20 cellular contexts compared by ENCODE assay signal in the genomic region with DNA sequence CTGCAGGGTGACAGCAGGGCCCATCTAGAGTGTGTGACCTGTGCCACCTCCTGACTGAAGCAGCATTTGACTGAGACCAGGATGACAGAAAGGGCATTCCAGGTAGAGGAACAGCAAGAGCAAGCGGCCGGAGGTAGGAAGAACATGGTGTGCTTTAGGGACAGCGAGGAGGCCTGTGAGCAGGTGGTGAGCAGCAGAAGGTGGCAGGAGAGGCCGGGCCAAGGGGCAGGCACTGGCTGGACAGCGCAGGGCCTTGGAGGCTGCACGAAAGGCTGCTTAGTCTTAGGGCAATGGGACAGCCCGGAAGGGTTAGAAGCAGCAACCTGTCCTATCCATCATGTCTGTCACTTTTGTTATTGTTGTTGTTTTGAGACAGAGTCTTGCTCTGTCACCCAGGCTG. TPM values are rescaled to one million over a fixed set of nuclear protein-coding genes. Genes with fewer than 3 reads are reported as not detected.
DNase-seq lines count a peak whose midpoint lies in the region; ATAC-seq and TF ChIP-seq lines count a peak whose summit lies in the region.
"Had no signal": no experiment of that assay in that cellular context is flagged by ENCODE, and none has a peak within 500 bp of the region (broad histone marks: within the 10 kb centered on the region; RNA-seq: fewer than 3 reads in every experiment).

No MANE protein-coding gene starts in this region.

- H3K9me3 ChIP-seq in IMR-90 (ENCODE audit: control insufficient read depth, insufficient read depth, low read length) = peaks cover 7% of the 10 kb centered on the region
- peaks cover 0 to 7% of the 10 kb centered on the region in 2 donors for H3K9me3 ChIP-seq in neuronal stem cell (replicated peaks in 1 of 2; ENCODE audit: control insufficient read depth in 2 of 2, insufficient read depth in 1 of 2, low read depth in 1 of 2, low read length in 2 of 2)
- no peaks in the 10 kb centered on the region for H3K9me3 ChIP-seq in gastrocnemius medialis
- H3K9me3 ChIP-seq: BE2C had no signal

- H3K4me3 Mint-ChIP-seq in dendritic cell treated with granulocyte-macrophage colony-stimulating factor and Interleukin-4, amounts not matched to agents 40 ng/mL and 50 ng/mL, for 4 days = no peak overlapping the region
- H3K4me3 Mint-ChIP-seq: CD4-positive, CD25-positive, alpha-beta regulatory T cell had no signal

- H3K4me1 Mint-ChIP-seq in dendritic cell treated with granulocyte-macrophage colony-stimulating factor and Interleukin-4, amounts not matched to agents 40 ng/mL and 50 ng/mL, for 4 days (ENCODE audit: low read depth) = peaks cover 93% of the 10 kb centered on the region

- H4K8ac ChIP-seq in IMR-90 (ENCODE audit: low read depth in 2 of 2, low read length in 2 of 2) (no peak overlapping the region), neuronal stem cell (ENCODE audit: low read depth, low read length) (no peak overlapping the region)

- no peak overlapping the region for H2AK9ac ChIP-seq in IMR-90 (replicated peaks; ENCODE audit: low read depth, low read length, poor library complexity)

- no peak overlapping the region for H3K4ac ChIP-seq in IMR-90 (ENCODE audit: low read depth, low read length)
- no peak overlapping the region for H3K4ac ChIP-seq in neuronal stem cell (ENCODE audit: low read length)

- H2BK5ac ChIP-seq in IMR-90 (ENCODE audit: low read depth, low read length, poor library complexity, severe bottlenecking) = no peak overlapping the region
- H2BK5ac ChIP-seq in neuronal stem cell (ENCODE audit: low read length) = no peak overlapping the region

- H2AFZ ChIP-seq in IMR-90 (replicated peaks; ENCODE audit: low read length, poor library complexity) (no peak overlapping the region), neuronal stem cell (ENCODE audit: low read length) (no peak overlapping the region)
- H2AFZ ChIP-seq: GM23248 had no signal

- no peak overlapping the region for H2BK20ac ChIP-seq in IMR-90 (ENCODE audit: low read depth, low read length)

- H2BK15ac ChIP-seq in IMR-90 (ENCODE audit: low read depth, low read length) (no peak overlapping the region), neuronal stem cell (ENCODE audit: low read length) (peak overlapping the region; percentile 83)

- H3K27me3 ChIP-seq in IMR-90 (ENCODE audit: control insufficient read depth, insufficient read depth, low read length) (peaks cover 11% of the 10 kb centered on the region; the same call in 1 of the 2 replicates), neuronal stem cell (ENCODE audit: control insufficient read depth in 3 of 3, insufficient read depth in 3 of 3, low read depth in 1 of 3, low read length in 3 of 3) (peaks cover 0 to 24% (median 0%) of the 10 kb centered on the region in 3 experiments), gastrocnemius medialis (no peaks in the 10 kb centered on the region)
- H3K27me3 ChIP-seq: BE2C had no signal

- H3K4me3 ChIP-seq in IMR-90 (ENCODE audit: insufficient read depth, low read depth, low read length) (no peak overlapping the region), neuronal stem cell (ENCODE audit: low read length in 2 of 2) (no peak overlapping the region), gastrocnemius medialis (no peak overlapping the region)
- H3K4me3 ChIP-seq: GM23248 had no signal

- H3K9me3 Mint-ChIP-seq in dendritic cell treated with granulocyte-macrophage colony-stimulating factor and Interleukin-4, amounts not matched to agents 40 ng/mL and 50 ng/mL, for 4 days = no peaks in the 10 kb centered on the region
- H3K9me3 Mint-ChIP-seq: CD4-positive, CD25-positive, alpha-beta regulatory T cell; IgD-negative memory B cell had no signal

- no peaks in the 10 kb centered on the region for H3K79me1 ChIP-seq in IMR-90 (ENCODE audit: low read depth in 1 of 2, low read length in 2 of 2)
- H3K79me1 ChIP-seq in neuronal stem cell (ENCODE audit: low read depth, low read length) = no peaks in the 10 kb centered on the region

- H3K23ac ChIP-seq in IMR-90 (ENCODE audit: low read depth, low read length) (no peak overlapping the region), neuronal stem cell (ENCODE audit: low read depth, low read length, poor library complexity) (no peak overlapping the region)

- intact Hi-C loops in IMR-90 (cut with micrococcal nuclease) = loop anchor here (10.0 kb wide), 1 partner anchor 483 kb away; a partner anchor contains a TSS
- intact Hi-C loops in dendritic cell treated with granulocyte-macrophage colony-stimulating factor and Interleukin-4, amounts not matched to agents 40 ng/mL and 50 ng/mL, for 4 days (cut with micrococcal nuclease) = no loop called here
- intact Hi-C loops in gastrocnemius medialis (cut with DNase I; ENCODE audit: low total_unique reads) = no loop called here

- no peak overlapping the region for H2BK120ac ChIP-seq in IMR-90 (ENCODE audit: low read depth, low read length)
- H2BK120ac ChIP-seq in neuronal stem cell (ENCODE audit: low read depth, low read length) = no peak overlapping the region

- CTCF ChIA-PET in IMR-90 (lab: Yijun Ruan, JAX) = no interaction called here

- dilution Hi-C loops in IMR-90 (cut with HindIII; ENCODE audit: low sequenced_read_pairs, unreplicated experiment) = no loop called here

- ATAC-seq in IMR-90 (ENCODE audit: low read depth) (no peak), gastrocnemius medialis (no peak)

- H2AK5ac ChIP-seq in IMR-90 (ENCODE audit: low read depth, low read length) = 0 out of 2 replicates have a peak overlapping the region, but pooled peaks have one; percentile 10
- peak overlapping the region; percentile 43 for H2AK5ac ChIP-seq in neuronal stem cell (ENCODE audit: low read depth, low read length)

- H3K27ac ChIP-seq in IMR-90 (ENCODE audit: insufficient read depth, low read length) = no peak overlapping the region
- no peak overlapping the region for H3K27ac ChIP-seq in neuronal stem cell (replicated peaks; ENCODE audit: low read length)
- H3K27ac ChIP-seq in gastrocnemius medialis = no peak overlapping the region
- H3K27ac ChIP-seq: GM23248, HL-60 had no signal

- TF ChIP-seq POLR2A in IMR-90 (IDR thresholded peaks at IDR 0.05; ENCODE audit: low read depth, low read length) (no peak), gastrocnemius medialis (IDR thresholded peaks at IDR 0.05) (no peak)

- H3K56ac ChIP-seq in IMR-90 (ENCODE audit: extremely low read depth, insufficient read depth, low read length) = no peak overlapping the region

- H3K9ac ChIP-seq in IMR-90 (ENCODE audit: low read depth, low read length) = no peak overlapping the region
- H3K9ac ChIP-seq in neuronal stem cell (ENCODE audit: low read depth, low read length, poor library complexity) = no peak overlapping the region
- H3K9ac ChIP-seq: GM23248 had no signal

- TF ChIP-seq CTCF in IMR-90 (conservative IDR thresholded peaks at IDR 0.05; ENCODE audit: low read depth, low read length) = no peak
- TF ChIP-seq CTCF in gastrocnemius medialis (IDR thresholded peaks at IDR 0.05 in 4 of 5, conservative IDR thresholded peaks at IDR 0.05 in 1 of 5) = no peak

- H4K5ac ChIP-seq in IMR-90 (ENCODE audit: low read depth, low read length) = no peak overlapping the region

- H3K36me3 ChIP-seq in IMR-90 (ENCODE audit: control insufficient read depth, insufficient read depth, low read length) (no peaks in the 10 kb centered on the region), neuronal stem cell (replicated peaks in 1 of 2; ENCODE audit: control insufficient read depth in 2 of 2, insufficient read depth in 2 of 2, low read length in 2 of 2) (peaks cover 0 to 1% of the 10 kb centered on the region in 2 donors), gastrocnemius medialis (no peaks in the 10 kb centered on the region)
- H3K36me3 ChIP-seq: BE2C had no signal

- H3K27me3 Mint-ChIP-seq in dendritic cell treated with granulocyte-macrophage colony-stimulating factor and Interleukin-4, amounts not matched to agents 40 ng/mL and 50 ng/mL, for 4 days = peaks cover 14% of the 10 kb centered on the region

- no peak overlapping the region for H3K4me2 ChIP-seq in IMR-90 (ENCODE audit: low read depth, low read length)
- no peak overlapping the region for H3K4me2 ChIP-seq in neuronal stem cell (ENCODE audit: insufficient read depth, low read length, poor library complexity, severe bottlenecking)

- H3K9me1 ChIP-seq in IMR-90 (ENCODE audit: insufficient read depth, low read length) = no peaks in the 10 kb centered on the region

- 100% methylated on average over 1 of the region's 7 CpGs; no CpG with 5 or more reads in 1 of the 2 experiments for WGBS in IMR-90 (ENCODE audit: extremely low coverage in 2 of 2, insufficient read length in 1 of 2), 2 experiments
- WGBS in neuronal stem cell (ENCODE audit: extremely low coverage in 2 of 2, insufficient read length in 2 of 2, insufficient replicate concordance in 1 of 2), 2 donors = no CpG with 5 or more reads among the region's 7 CpGs

- H3K18ac ChIP-seq in IMR-90 (ENCODE audit: low read depth, low read length) (no peak overlapping the region), neuronal stem cell (ENCODE audit: low read length) (peak overlapping the region; percentile 74)

- in situ Hi-C loops in G401 (cut with HindIII; ENCODE audit: low sequenced_read_pairs) = no loop called here
- in situ Hi-C loops in IMR-90 (cut with MboI; ENCODE audit: low sequenced_read_pairs) = loop anchor here (10.0 kb wide), 1 partner anchor 473 kb away; no protein-coding TSS in a partner anchor
- in situ Hi-C loops in gastrocnemius medialis (cut with MboI; ENCODE audit: low sequenced_read_pairs in 4 of 4) = loop anchor here in 2 of 4 donors (10.0 to 25.0 kb wide), 2 partner anchors 101 to 133 kb away; no protein-coding TSS in a partner anchor

- H3K27ac Mint-ChIP-seq in dendritic cell treated with granulocyte-macrophage colony-stimulating factor and Interleukin-4, amounts not matched to agents 40 ng/mL and 50 ng/mL, for 4 days = peak overlapping the region; percentile 82
- H3K27ac Mint-ChIP-seq: CD8-positive, alpha-beta memory T cell had no signal

- DNase-seq in G401 (ENCODE audit: low spot score) (peak; percentile 73), IMR-90 (no peak), neuronal stem cell (ENCODE audit: low spot score) (no peak), HT-29 (ENCODE audit: low spot score) (no peak), UCSD-AML1 (lab: John Stamatoyannopoulos, UW; ENCODE audit: unreplicated experiment) (no peak), gastrocnemius medialis (no peak)
- DNase-seq: ACHN; BE2C; CD4-positive, CD25-positive, alpha-beta regulatory T cell; CD8-positive, alpha-beta memory T cell; COR-L47; DMS 273 treated with DMSO at 0.1 percent for 48 hours; DMS53; DND-41; EL; GM23248; HCEC 1CT had no signal

- no peak overlapping the region for H2BK12ac ChIP-seq in neuronal stem cell (ENCODE audit: low read length)

- H4K91ac ChIP-seq in IMR-90 (ENCODE audit: insufficient read depth, low read depth, low read length) (no peak overlapping the region), neuronal stem cell (ENCODE audit: low read depth, low read length, poor library complexity) (no peak overlapping the region)

- H3K4me1 ChIP-seq in IMR-90 (ENCODE audit: control insufficient read depth, insufficient read depth, low read length) (peaks cover 3% of the 10 kb centered on the region; the same call in 1 of the 2 replicates), neuronal stem cell (ENCODE audit: control insufficient read depth in 2 of 2, insufficient read depth in 1 of 2, low read depth in 1 of 2, low read length in 2 of 2) (peaks cover 0 to 4% of the 10 kb centered on the region in 2 donors), gastrocnemius medialis (no peaks in the 10 kb centered on the region)
- H3K4me1 ChIP-seq: BE2C had no signal

- no peak overlapping the region for H3K14ac ChIP-seq in IMR-90 (replicated peaks; ENCODE audit: low read depth, low read length)
- peak overlapping the region; percentile 67 for H3K14ac ChIP-seq in neuronal stem cell (ENCODE audit: low read length)

- no peaks in the 10 kb centered on the region for H3K36me3 Mint-ChIP-seq in dendritic cell treated with granulocyte-macrophage colony-stimulating factor and Interleukin-4, amounts not matched to agents 40 ng/mL and 50 ng/mL, for 4 days (ENCODE audit: low read depth)
- H3K36me3 Mint-ChIP-seq: CD4-positive, CD25-positive, alpha-beta regulatory T cell; CD8-positive, alpha-beta memory T cell; IgD-negative memory B cell had no signal

- BruUV-seq in IMR-90 (replicated peaks; lab: Mats Ljungman, UMichigan) = no TSS peak

- H4K20me1 ChIP-seq in IMR-90 (ENCODE audit: insufficient read depth, low read length) = no peaks in the 10 kb centered on the region

- POLR2A ChIA-PET in IMR-90 (lab: Charles Lee; ENCODE audit: unreplicated experiment) = no interaction called here

- no peak for TF ChIP-seq RAD21 in IMR-90 (IDR thresholded peaks at IDR 0.05; ENCODE audit: low read length)

RNA-seq across cellular contexts. Expression of a gene that starts 17.6 kb away (rescaled TPM):
- total RNA-seq in G401 (2014; rRNA removed; shearing (Covaris generic)) = 0.49 TPM in 1 of 2 replicates, not detected in the other
- total RNA-seq in IMR-90 (2012; rRNA removed) (4.2 and 5.2 TPM in 2 replicates), gastrocnemius medialis (10 to 100 TPM; 14.5 to 35.5 (median 23.4) TPM)
- 13.0 and 13.7 TPM in 2 replicates for polyA plus RNA-seq in IMR-90 (2012; rRNA removed)
- 10.9 and 20.1 TPM in 2 replicates for polyA plus RNA-seq in IMR-90 (2012; cell fraction: cytosol; rRNA removed)
- polyA plus RNA-seq in IMR-90 (2012; cell fraction: nucleus; rRNA removed; ENCODE audit: low replicate concordance) = 8.8 and 12.9 TPM in 2 replicates
- polyA plus RNA-seq in neuronal stem cell (2013, experiment 1 of 2) = 0.91 TPM
- polyA plus RNA-seq in neuronal stem cell (2013, experiment 2 of 2) = 1.1 TPM
- total RNA-seq in HT-29 (2014; rRNA removed; shearing (Covaris generic)) = 0.10 TPM in 1 of 2 replicates, not detected in the other
- polyA plus RNA-seq: IgD-negative memory B cell had no signal
